12 cellular contexts compared by ENCODE assay signal in genomic region chr5:138230981-138231589, GRCh38. TPM values are rescaled to one million over a fixed set of nuclear protein-coding genes. Genes with fewer than 3 reads are reported as not detected.
DNase-seq lines count a peak whose midpoint lies in the region; ATAC-seq and TF ChIP-seq lines count a peak whose summit lies in the region.
"Had no signal": no experiment of that assay in that cellular context is flagged by ENCODE, and none has a peak within 500 bp of the region (broad histone marks: within the 10 kb centered on the region; RNA-seq: fewer than 3 reads in every experiment).

No MANE protein-coding gene starts in this region.

- ATAC-seq in GM23338 (peak; percentile 54), body of pancreas (peak; percentile 58), HG02623 (IDR thresholded peaks at IDR 0.05; ENCODE audit: unreplicated experiment) (no peak)
- ATAC-seq in effector memory CD8-positive, alpha-beta T cell (replicated peaks) = no peak

- no peaks in the 10 kb centered on the region for H4K20me1 ChIP-seq in GM23338 (replicated peaks; ENCODE audit: insufficient read depth)

- H3K9me2 ChIP-seq in GM23338 (ENCODE audit: insufficient read depth) = no peaks in the 10 kb centered on the region

- H3K27me3 Mint-ChIP-seq in GM23338 (ENCODE audit: insufficient read depth, low read depth, poor library complexity) = no peaks in the 10 kb centered on the region
- peaks cover 15 to 38% of the 10 kb centered on the region in 2 donors for H3K27me3 Mint-ChIP-seq in effector memory CD8-positive, alpha-beta T cell

- no peak overlapping the region for H3K4me3 Mint-ChIP-seq in GM23338
- no peak overlapping the region for H3K4me3 Mint-ChIP-seq in effector memory CD8-positive, alpha-beta T cell
- H3K4me3 Mint-ChIP-seq: activated CD4-positive, alpha-beta memory T cell treated with anti-CD3 and anti-CD28 coated beads for 36 hours had no signal

- no peaks in the 10 kb centered on the region for H3K79me1 ChIP-seq in mesenchymal stem cell (replicated peaks; ENCODE audit: low read length, poor library complexity, severe bottlenecking)

- no peak overlapping the region for H3K14ac ChIP-seq in mesenchymal stem cell (ENCODE audit: low read length in 2 of 2)

- no peaks in the 10 kb centered on the region for H3K4me1 ChIP-seq in GM23338 (ENCODE audit: insufficient read depth)
- peaks cover 19% of the 10 kb centered on the region for H3K4me1 ChIP-seq in body of pancreas
- H3K4me1 ChIP-seq in mesenchymal stem cell (ENCODE audit: control insufficient read depth, insufficient read depth, low read depth, low read length) = no peaks in the 10 kb centered on the region

- peak overlapping the region; percentile 80 for H2AFZ ChIP-seq in GM23338
- no peak overlapping the region for H2AFZ ChIP-seq in mesenchymal stem cell (ENCODE audit: low read depth, low read length)

- no peak for TF ChIP-seq POLR2A in body of pancreas (IDR thresholded peaks at IDR 0.05)

- H3F3A ChIP-seq in GM23338 (replicated peaks; ENCODE audit: low read depth) = no peaks in the 10 kb centered on the region

- no peak overlapping the region for H3K18ac ChIP-seq in mesenchymal stem cell (ENCODE audit: low read depth in 1 of 2, low read length in 2 of 2)

- peaks cover 2% of the 10 kb centered on the region for H3K9me3 Mint-ChIP-seq in GM23338
- no peaks in the 10 kb centered on the region for H3K9me3 Mint-ChIP-seq in effector memory CD8-positive, alpha-beta T cell

- H3K36me3 ChIP-seq in GM23338 (ENCODE audit: insufficient read depth) (no peaks in the 10 kb centered on the region), body of pancreas (replicated peaks in 1 of 2; ENCODE audit: insufficient read depth in 1 of 2, low read depth in 2 of 2) (no peaks in the 10 kb centered on the region), mesenchymal stem cell (ENCODE audit: control insufficient read depth in 1 of 2, insufficient read depth in 2 of 2, low read depth in 1 of 2, low read length in 2 of 2) (no peaks in the 10 kb centered on the region)

- H3K4ac ChIP-seq in mesenchymal stem cell (ENCODE audit: low read depth in 1 of 2, low read length in 2 of 2) = no peak overlapping the region

- H3K4me2 ChIP-seq in GM23338 = no peak overlapping the region
- no peak overlapping the region for H3K4me2 ChIP-seq in mesenchymal stem cell (ENCODE audit: low read length, poor library complexity, severe bottlenecking)

- intact Hi-C loops in body of pancreas (cut with DNase I) = no loop called here

- H2AK5ac ChIP-seq in mesenchymal stem cell (ENCODE audit: low read length, severe bottlenecking) = no peak overlapping the region

- no peak overlapping the region for H3K23ac ChIP-seq in mesenchymal stem cell (ENCODE audit: low read length in 2 of 2)

- H4K8ac ChIP-seq in mesenchymal stem cell (ENCODE audit: low read length) = no peak overlapping the region

- H3K79me2 ChIP-seq in GM23338 (replicated peaks; ENCODE audit: insufficient read depth) = no peaks in the 10 kb centered on the region

- no peak overlapping the region for H4K91ac ChIP-seq in mesenchymal stem cell (ENCODE audit: low read length)

- H2BK120ac ChIP-seq in mesenchymal stem cell (ENCODE audit: low read depth, low read length) = no peak overlapping the region

- no peak for DNase-seq in GM23338 (ENCODE audit: low spot score)
- peak; percentile 2 for DNase-seq in NCI-H2107 (lab: John Stamatoyannopoulos, UW)
- peak; percentile 33 to 56 (median 44) for DNase-seq in body of pancreas
- DNase-seq in mesenchymal stem cell = peak; percentile 38
- no peak for DNase-seq in T-helper 2 cell
- no peak for DNase-seq in DMS114 treated with DMSO at 0.1 percent for 48 hours (lab: John Stamatoyannopoulos, UW; ENCODE audit: unreplicated experiment)
- DNase-seq in effector memory CD8-positive, alpha-beta T cell = no peak
- DNase-seq: activated CD4-positive, alpha-beta memory T cell treated with anti-CD3 and anti-CD28 coated beads for 36 hours; stimulated activated CD4-positive, alpha-beta T cell treated with anti-CD3 and anti-CD28 coated beads, Interleukin-4, amount 100 ng/mL, for 4 hours had no signal

- H3K27ac ChIP-seq in GM23338 (ENCODE audit: low read depth) (no peak overlapping the region), body of pancreas (peak overlapping the region in 2 of 4 donors; percentile 44 to 45), mesenchymal stem cell (ENCODE audit: low read length, poor library complexity, severe bottlenecking) (no peak overlapping the region)

- no peak overlapping the region for H2BK5ac ChIP-seq in mesenchymal stem cell (ENCODE audit: low read depth, low read length, poor library complexity, severe bottlenecking)

- H3K27me3 ChIP-seq in GM23338 (ENCODE audit: insufficient read depth) = no peaks in the 10 kb centered on the region
- H3K27me3 ChIP-seq in body of pancreas = no peaks in the 10 kb centered on the region
- H3K27me3 ChIP-seq in mesenchymal stem cell (ENCODE audit: control insufficient read depth in 1 of 2, insufficient read depth in 1 of 2, low read length in 2 of 2) = peaks cover 0 to 44% of the 10 kb centered on the region in 2 experiments

- no peaks in the 10 kb centered on the region; the same call in 2 of the 3 replicates for H3K36me3 Mint-ChIP-seq in GM23338 (ENCODE audit: low read depth)
- no peaks in the 10 kb centered on the region for H3K36me3 Mint-ChIP-seq in effector memory CD8-positive, alpha-beta T cell (ENCODE audit: insufficient read depth)

- no peak for TF ChIP-seq CTCF in GM23338 (conservative IDR thresholded peaks at IDR 0.05; ENCODE audit: low read depth in 2 of 2)
- no peak for TF ChIP-seq CTCF in body of pancreas (IDR thresholded peaks at IDR 0.05)

- H2BK15ac ChIP-seq in mesenchymal stem cell (ENCODE audit: low read depth, poor library complexity, severe bottlenecking) = no peak overlapping the region

- H3K9me3 ChIP-seq in body of pancreas (no peaks in the 10 kb centered on the region), mesenchymal stem cell (ENCODE audit: control insufficient read depth, low read length) (peaks cover 11% of the 10 kb centered on the region)

- no peaks in the 10 kb centered on the region for H3K4me1 Mint-ChIP-seq in GM23338
- peaks cover 0 to 3% of the 10 kb centered on the region in 2 donors for H3K4me1 Mint-ChIP-seq in effector memory CD8-positive, alpha-beta T cell (ENCODE audit: low read depth in 2 of 2)

- H3K4me3 ChIP-seq in GM23338 = no peak overlapping the region
- no peak overlapping the region for H3K4me3 ChIP-seq in body of pancreas
- no peak overlapping the region for H3K4me3 ChIP-seq in mesenchymal stem cell (ENCODE audit: insufficient read depth in 1 of 2, low read depth in 1 of 2, low read length in 2 of 2)

- H3K27ac Mint-ChIP-seq in GM23338 = no peak overlapping the region
- H3K27ac Mint-ChIP-seq in effector memory CD8-positive, alpha-beta T cell = no peak overlapping the region
- H3K27ac Mint-ChIP-seq: activated CD4-positive, alpha-beta memory T cell treated with anti-CD3 and anti-CD28 coated beads for 36 hours had no signal

- no peak overlapping the region for H2BK12ac ChIP-seq in mesenchymal stem cell (ENCODE audit: low read length in 2 of 2)

- 2 to 11% methylated on average over 7 of the region's 7 CpGs for WGBS in body of pancreas, 2 donors
- 81% methylated on average over 7 of the region's 7 CpGs for WGBS in mesenchymal stem cell

- H3K9ac ChIP-seq in mesenchymal stem cell (ENCODE audit: low read length) = no peak overlapping the region

TF ChIP-seq in GM23338, 12 proteins besides CTCF, POLR2A, EP300 and RAD21 (continues in another document):
- TF ChIP-seq EZH2 (IDR thresholded peaks at IDR 0.05; ENCODE audit: low read depth, unreplicated experiment) (no peak), CREB1 (CRISPR knock-in tag; IDR thresholded peaks at IDR 0.05; ENCODE audit: low read depth) (no peak), NANOG (IDR thresholded peaks at IDR 0.05; ENCODE audit: borderline replicate concordance) (no peak)

RNA-seq across cellular contexts. Expression of gene CDC23, which starts 18.0 kb away (rescaled TPM):
- 43.3 and 45.9 TPM in 2 replicates for total RNA-seq in GM23338 (2014; rRNA removed; shearing (Covaris generic))
- polyA plus RNA-seq in GM23338 (2016; fragmentation: Nextera tagmentation; extraction: Ambion mirVana) = 20.2 and 28.0 TPM in 2 replicates
- total RNA-seq in body of pancreas = 10 to 100 TPM in 1 of 2 donors, 1 to 10 TPM in 1; 6.6 to 16.6 TPM
- 19.3 TPM for polyA plus RNA-seq in mesenchymal stem cell (2013, experiment 1 of 2)
- 19.1 TPM for polyA plus RNA-seq in mesenchymal stem cell (2013, experiment 2 of 2)

RNA-seq across cellular contexts. Expression of gene GFRA3, which starts 43.3 kb away (rescaled TPM):
- total RNA-seq in GM23338 (2014; rRNA removed; shearing (Covaris generic)) = 0.39 and 1.1 TPM in 2 replicates
- polyA plus RNA-seq in GM23338 (2016; fragmentation: Nextera tagmentation; extraction: Ambion mirVana) = 1.1 and 1.2 TPM in 2 replicates
- total RNA-seq in body of pancreas = 1 to 10 TPM; 1.8 to 4.3 TPM
- not detected for polyA plus RNA-seq in mesenchymal stem cell (2013, experiment 1 of 2)
- polyA plus RNA-seq in mesenchymal stem cell (2013, experiment 2 of 2) = not detected
- total RNA-seq: IMR-90, myocyte had no signal
- polyA plus RNA-seq: IMR-90 had no signal

RNA-seq across cellular contexts. Expression of gene KIF20A, which starts 52.2 kb away (rescaled TPM):
- 60.4 and 64.9 TPM in 2 replicates for total RNA-seq in GM23338 (2014; rRNA removed; shearing (Covaris generic))
- 35.8 and 41.0 TPM in 2 replicates for polyA plus RNA-seq in GM23338 (2016; fragmentation: Nextera tagmentation; extraction: Ambion mirVana)
- under 1 TPM in 1 of 2 donors, not detected in 1; 0.26 TPM for total RNA-seq in body of pancreas
- polyA plus RNA-seq in mesenchymal stem cell (2013, experiment 1 of 2) = 5.5 TPM
- 5.5 TPM for polyA plus RNA-seq in mesenchymal stem cell (2013, experiment 2 of 2)

RNA-seq across cellular contexts. Expression of gene BRD8, which starts 52.7 kb away (rescaled TPM):
- 39.1 and 45.8 TPM in 2 replicates for total RNA-seq in GM23338 (2014; rRNA removed; shearing (Covaris generic))
- 109 and 117 TPM in 2 replicates for polyA plus RNA-seq in GM23338 (2016; fragmentation: Nextera tagmentation; extraction: Ambion mirVana)
- total RNA-seq in body of pancreas = 10 to 100 TPM; 44.9 to 52.1 TPM
- polyA plus RNA-seq in mesenchymal stem cell (2013, experiment 1 of 2) = 25.7 TPM
- polyA plus RNA-seq in mesenchymal stem cell (2013, experiment 2 of 2) = 24.8 TPM

Comparison
In these comparisons a context has a peak if more than half of its experiments do, and no peak if none do; other contexts are left out.
1. ATAC-seq: peak in GM23338 (single experiment) and body of pancreas (single experiment); none in HG02623 (single experiment) and effector memory CD8-positive, alpha-beta T cell (single experiment).
2. DNase-seq: peak in NCI-H2107 (single experiment), body of pancreas (4 of 4) and mesenchymal stem cell (single experiment); none in GM23338 (single experiment), T-helper 2 cell (0 of 5), DMS114 treated with DMSO at 0.1 percent for 48 hours (single experiment) and effector memory CD8-positive, alpha-beta T cell (0 of 3).
3. RNA of gene KIF20A, which starts 52.2 kb away (total RNA-seq): 60.4 to 64.9 TPM in GM23338; 0.26 TPM in body of pancreas; every median in the first group is over 10 times any median in the second.